8 cellular contexts compared by ENCODE assay signal in genomic region chr13:91346848-91347211, GRCh38. TPM values are rescaled to one million over a fixed set of nuclear protein-coding genes. Genes with fewer than 3 reads are reported as not detected.
DNase-seq lines count a peak whose midpoint lies in the region; ATAC-seq and TF ChIP-seq lines count a peak whose summit lies in the region.

No MANE protein-coding gene starts in this region.

- ATAC-seq in HG02840 (IDR thresholded peaks at IDR 0.05; ENCODE audit: low FRiP score, unreplicated experiment) = peak; percentile 13
- no peak for ATAC-seq in gastrocnemius medialis

- H3K4me3 ChIP-seq in left ventricle myocardium inferior (peak overlapping the region; percentile 89), gastrocnemius medialis (peak overlapping the region; percentile 56 to 82 (median 72))

- H3K4me1 ChIP-seq in left ventricle myocardium inferior (peaks cover 35% of the 10 kb centered on the region), gastrocnemius medialis (peaks cover 10 to 12% of the 10 kb centered on the region in 2 donors)

- TF ChIP-seq CTCF in left ventricle myocardium inferior (IDR thresholded peaks at IDR 0.05; ENCODE audit: borderline replicate concordance) (no peak), gastrocnemius medialis (IDR thresholded peaks at IDR 0.05 in 4 of 5, conservative IDR thresholded peaks at IDR 0.05 in 1 of 5) (no peak)

- H3K9me3 ChIP-seq in left ventricle myocardium inferior (replicated peaks) (no peaks in the 10 kb centered on the region), gastrocnemius medialis (no peaks in the 10 kb centered on the region)

- in situ Hi-C loops in gastrocnemius medialis (cut with MboI; ENCODE audit: low sequenced_read_pairs in 4 of 4) = no loop called here

- H3K36me3 ChIP-seq in left ventricle myocardium inferior (peaks cover 19% of the 10 kb centered on the region), gastrocnemius medialis (peaks cover 0 to 20% of the 10 kb centered on the region in 2 donors)

- intact Hi-C loops in left ventricle myocardium inferior (cut with micrococcal nuclease) (no loop called here), gastrocnemius medialis (cut with DNase I; ENCODE audit: low total_unique reads) (loop anchor here (2.0 to 5.0 kb wide), 2 partner anchors 35 to 52 kb away; partner anchors contain the start of gene GPC5)

- H3K27me3 ChIP-seq in left ventricle myocardium inferior (ENCODE audit: low read depth) = peaks cover 6% of the 10 kb centered on the region
- no peaks in the 10 kb centered on the region for H3K27me3 ChIP-seq in gastrocnemius medialis

- H3K27ac ChIP-seq in left ventricle myocardium inferior (replicated peaks) = peak overlapping the region; percentile 98
- H3K27ac ChIP-seq in gastrocnemius medialis = peak overlapping the region; percentile 52 to 94 (median 72)

- peak; percentile 44 for DNase-seq in SKM-1 treated with dmso at 0.1 percent for 144 hours (lab: John Stamatoyannopoulos, UW; ENCODE audit: unreplicated experiment)
- no peak for DNase-seq in SKM-1 (lab: John Stamatoyannopoulos, UW; ENCODE audit: unreplicated experiment)
- peak; percentile 90 for DNase-seq in NCI-H69 (lab: John Stamatoyannopoulos, UW)
- DNase-seq in activated gamma-delta T cell treated with anti-CD3 and anti-CD28 coated beads, Interleukin-2, amount 50 U/mL, for 16 hours (ENCODE audit: low read depth) = peak; percentile 43
- DNase-seq in left ventricle myocardium inferior = no peak
- peak in 1 of 2 donors; percentile 11 for DNase-seq in gastrocnemius medialis
- no peak for DNase-seq in cerebellum (ENCODE audit: low spot score)

- no peak for TF ChIP-seq POLR2A in gastrocnemius medialis (IDR thresholded peaks at IDR 0.05)

RNA-seq across cellular contexts. Expression of gene MIR17HG, which starts 0.7 kb away (rescaled TPM):
- total RNA-seq in left ventricle myocardium inferior (1.3 TPM), gastrocnemius medialis (1 to 10 TPM in 1 of 4 donors, under 1 TPM in 1, not detected in 2; 0.51 to 1.3 TPM), cerebellum (32.2 TPM)

RNA-seq across cellular contexts. Expression of gene GPC5, which starts 51.6 kb away (rescaled TPM):
- total RNA-seq in left ventricle myocardium inferior (1.5 TPM), gastrocnemius medialis (not detected), cerebellum (15.1 TPM)

Comparison
In these comparisons a context has a peak if more than half of its experiments do, and no peak if none do; other contexts are left out.
1. DNase-seq: peak in SKM-1 treated with dmso at 0.1 percent for 144 hours (single experiment), NCI-H69 (single experiment) and activated gamma-delta T cell treated with anti-CD3 and anti-CD28 coated beads, Interleukin-2, amount 50 U/mL, for 16 hours (single experiment); none in SKM-1 (single experiment), left ventricle myocardium inferior (single experiment) and cerebellum (single experiment).
2. RNA of gene MIR17HG, which starts 0.7 kb away (total RNA-seq): 32.2 TPM in cerebellum (single experiment); 1.3 TPM in left ventricle myocardium inferior (single experiment) and 0.51 to 1.3 TPM in gastrocnemius medialis; every median in the first group is over 10 times any median in the second.